Comparison of ENCODE assay signal across 19 cellular contexts in genomic region chr14:29788093-29788492, GRCh38.
DNase-seq lines count a peak whose midpoint lies in the region; ATAC-seq, FAIRE-seq and TF ChIP-seq lines count a peak whose summit lies in the region.
"Had no signal": no experiment of that assay in that cellular context is flagged by ENCODE, and none has a peak within 500 bp of the region (broad histone marks: within the 10 kb centered on the region; RNA-seq: fewer than 3 reads in every experiment).

No MANE protein-coding gene starts in this region.

- H3K9me3 ChIP-seq in A549, result no peaks in the 10 kb centered on the region
- H3K9me3 ChIP-seq in IMR-90 (ENCODE audit: control insufficient read depth, insufficient read depth, low read length), result no peaks in the 10 kb centered on the region

- no peak for TF ChIP-seq CTCF in A549 (IDR thresholded peaks at IDR 0.05)
- TF ChIP-seq CTCF in IMR-90 (conservative IDR thresholded peaks at IDR 0.05; ENCODE audit: low read depth, low read length), result no peak

- no peak overlapping the region for H3K9ac ChIP-seq in IMR-90 (ENCODE audit: low read depth, low read length)
- H3K9ac ChIP-seq: BLaER1 treated with 17β-estradiol and CSF1 and Interleukin-3, amounts not matched to agents 10 nM and 100 nM had no signal

- CTCF ChIA-PET in A549 (lab: Yijun Ruan, JAX) (no interaction called here), IMR-90 (lab: Yijun Ruan, JAX) (interaction anchor here (0.6 to 1.5 kb wide), 2 partner anchors 14 to 435 kb away, joined by 3 read pairs; no protein-coding TSS in a partner anchor)

- H4K8ac ChIP-seq in IMR-90 (ENCODE audit: low read depth in 2 of 2, low read length in 2 of 2), result no peak overlapping the region

- DNase-seq in A549 (ENCODE audit: low read depth in 1 of 2, low spot score in 1 of 2), result no peak
- DNase-seq in IMR-90, result no peak
- DNase-seq in OCI-M1 (lab: John Stamatoyannopoulos, UW), result peak; percentile 17
- DNase-seq in HuH-7.5 (ENCODE audit: low spot score), result no peak
- DNase-seq in anterior cingulate cortex (lab: John Stamatoyannopoulos, UW), result no peak
- no peak for DNase-seq in posterior cingulate gyrus
- DNase-seq: 8988T; Calu3; CD8-positive, alpha-beta T cell; DMS79 treated with DMSO at 0.1 percent for 48 hours; H9; KBM-7 had no signal

- TF ChIP-seq POLR2A in A549 (IDR thresholded peaks at IDR 0.05; ENCODE audit: low read length) (no peak), IMR-90 (IDR thresholded peaks at IDR 0.05; ENCODE audit: low read depth, low read length) (no peak)

- dilution Hi-C loops in IMR-90 (cut with HindIII; ENCODE audit: low sequenced_read_pairs, unreplicated experiment), result no loop called here

- FAIRE-seq in A549 (lab: Jason Lieb, UNC), result no peak
- FAIRE-seq: GM12878, GM18507, H1, HTR-8/SVneo had no signal

- BruUV-seq in IMR-90 (replicated peaks; lab: Mats Ljungman, UMichigan), result no TSS peak

- H3K27me3 ChIP-seq in IMR-90 (ENCODE audit: control insufficient read depth, insufficient read depth, low read length), result no peaks in the 10 kb centered on the region
- H3K27me3 ChIP-seq: BLaER1 treated with 17β-estradiol and CSF1 and Interleukin-3, amounts not matched to agents 10 nM and 100 nM had no signal

- no peak overlapping the region for H2AFZ ChIP-seq in IMR-90 (replicated peaks; ENCODE audit: low read length, poor library complexity)

- H4K20me1 ChIP-seq in IMR-90 (ENCODE audit: insufficient read depth, low read length), result no peaks in the 10 kb centered on the region
- H4K20me1 ChIP-seq: BLaER1 treated with 17β-estradiol and CSF1 and Interleukin-3, amounts not matched to agents 10 nM and 100 nM had no signal

- no peak for TF ChIP-seq EP300 in A549 (IDR thresholded peaks at IDR 0.05)

- no peak overlapping the region for H3K23ac ChIP-seq in IMR-90 (ENCODE audit: low read depth, low read length)

- H4K5ac ChIP-seq in IMR-90 (ENCODE audit: low read depth, low read length), result no peak overlapping the region

- ATAC-seq in A549 (no peak), HG02610 (IDR thresholded peaks at IDR 0.05; ENCODE audit: unreplicated experiment) (peak; percentile 49), IMR-90 (ENCODE audit: low read depth) (no peak), GM18870 (IDR thresholded peaks at IDR 0.05; ENCODE audit: unreplicated experiment) (no peak)
- ATAC-seq: CD8-positive, alpha-beta T cell; GM12878 had no signal

- H3K4me2 ChIP-seq in A549 (no peak overlapping the region), IMR-90 (ENCODE audit: low read depth, low read length) (no peak overlapping the region)
- H3K4me2 ChIP-seq: BLaER1 treated with 17β-estradiol and CSF1 and Interleukin-3, amounts not matched to agents 10 nM and 100 nM had no signal

- 63% methylated on average over 2 of the region's 2 CpGs for WGBS in A549 (ENCODE audit: missing lambda C conversion rate)
- WGBS in IMR-90 (ENCODE audit: extremely low coverage in 2 of 2, insufficient read length in 1 of 2), 2 experiments, result no CpG with 5 or more reads among the region's 2 CpGs

- H3K4me1 ChIP-seq in A549, result no peaks in the 10 kb centered on the region
- H3K4me1 ChIP-seq in IMR-90 (ENCODE audit: control insufficient read depth, insufficient read depth, low read length), result no peaks in the 10 kb centered on the region
- H3K4me1 ChIP-seq: BLaER1 treated with 17β-estradiol and CSF1 and Interleukin-3, amounts not matched to agents 10 nM and 100 nM had no signal

- no peak overlapping the region for H3K4ac ChIP-seq in IMR-90 (ENCODE audit: low read depth, low read length)

- in situ Hi-C loops in IMR-90 (cut with MboI; ENCODE audit: low sequenced_read_pairs), result no loop called here

- H2BK120ac ChIP-seq in IMR-90 (ENCODE audit: low read depth, low read length), result no peak overlapping the region

- H3K18ac ChIP-seq in IMR-90 (ENCODE audit: low read depth, low read length), result no peak overlapping the region

- no peak overlapping the region for H3K56ac ChIP-seq in IMR-90 (ENCODE audit: extremely low read depth, insufficient read depth, low read length)

- H3K9me1 ChIP-seq in IMR-90 (ENCODE audit: insufficient read depth, low read length), result no peaks in the 10 kb centered on the region

- H2BK15ac ChIP-seq in IMR-90 (ENCODE audit: low read depth, low read length), result no peak overlapping the region

- POLR2A ChIA-PET in A549 (lab: Yijun Ruan, JAX) (no interaction called here), IMR-90 (lab: Charles Lee; ENCODE audit: unreplicated experiment) (no interaction called here)

- no peak overlapping the region for H3K14ac ChIP-seq in IMR-90 (replicated peaks; ENCODE audit: low read depth, low read length)

- no peak overlapping the region for H4K91ac ChIP-seq in IMR-90 (ENCODE audit: insufficient read depth, low read depth, low read length)

- no peaks in the 10 kb centered on the region for H3K36me3 ChIP-seq in IMR-90 (ENCODE audit: control insufficient read depth, insufficient read depth, low read length)
- H3K36me3 ChIP-seq: BLaER1 treated with 17β-estradiol and CSF1 and Interleukin-3, amounts not matched to agents 10 nM and 100 nM had no signal

- no peak overlapping the region for H2BK20ac ChIP-seq in IMR-90 (ENCODE audit: low read depth, low read length)

- H2AK9ac ChIP-seq in IMR-90 (replicated peaks; ENCODE audit: low read depth, low read length, poor library complexity), result no peak overlapping the region

- TF ChIP-seq RAD21 in A549 (conservative IDR thresholded peaks at IDR 0.05 in 1 of 2, IDR thresholded peaks at IDR 0.05 in 1 of 2) (no peak), IMR-90 (IDR thresholded peaks at IDR 0.05; ENCODE audit: low read length) (no peak)

- H2AK5ac ChIP-seq in IMR-90 (ENCODE audit: low read depth, low read length), result no peak overlapping the region

- intact Hi-C loops in IMR-90 (cut with micrococcal nuclease), result no loop called here
- intact Hi-C loops in posterior cingulate gyrus (cut with DNase I), result no loop called here

- H3K4me3 ChIP-seq in A549, result no peak overlapping the region
- no peak overlapping the region for H3K4me3 ChIP-seq in IMR-90 (ENCODE audit: insufficient read depth, low read depth, low read length)
- H3K4me3 ChIP-seq: BLaER1 treated with 17β-estradiol and CSF1 and Interleukin-3, amounts not matched to agents 10 nM and 100 nM; GM12878 had no signal

- H3K79me1 ChIP-seq in IMR-90 (ENCODE audit: low read depth in 1 of 2, low read length in 2 of 2), result peaks cover 6 to 9% of the 10 kb centered on the region in 2 experiments; a peak in 3 of 4 replicates

- no peak overlapping the region for H2BK5ac ChIP-seq in IMR-90 (ENCODE audit: low read depth, low read length, poor library complexity, severe bottlenecking)

- H3K27ac ChIP-seq in A549, result no peak overlapping the region
- no peak overlapping the region for H3K27ac ChIP-seq in IMR-90 (ENCODE audit: insufficient read depth, low read length)
- H3K27ac ChIP-seq: BLaER1 treated with 17β-estradiol and CSF1 and Interleukin-3, amounts not matched to agents 10 nM and 100 nM had no signal

TF ChIP-seq in A549, 52 proteins besides CTCF, POLR2A, EP300 and RAD21:
- TF ChIP-seq MAFK (IDR thresholded peaks at IDR 0.05; ENCODE audit: partially characterized antibody) (peak; percentile 24), MAZ (IDR thresholded peaks at IDR 0.05; ENCODE audit: borderline replicate concordance, low read depth, low read length) (no peak), RARB (CRISPR knock-in tag; IDR thresholded peaks at IDR 0.05) (no peak), CBX8 (IDR thresholded peaks at IDR 0.05) (no peak)

TF ChIP-seq in IMR-90, 13 proteins besides CTCF, POLR2A, EP300 and RAD21:
- no peak for TF ChIP-seq BHLHE40 (IDR thresholded peaks at IDR 0.05; ENCODE audit: low read depth, low read length)
- TF ChIP-seq NFE2L2 (IDR thresholded peaks at IDR 0.05; ENCODE audit: low read depth, low read length), result peak; percentile 26; the same call in 1 of the 2 replicates
